In genomic region chr14:54840336-54840735, GRCh38 we compare ENCODE assay signal across 15 cellular contexts.
"Had no signal": no experiment of that assay in that cellular context is flagged by ENCODE, and none has a peak within 500 bp of the region (broad histone marks: within the 10 kb centered on the region; RNA-seq: fewer than 3 reads in every experiment).

No MANE protein-coding gene starts in this region.

- DNase-seq: activated naive CD4-positive, alpha-beta T cell; brain microvascular endothelial cell; cerebellar nuclear complex; dermis blood vessel endothelial cell; endodermal cell; erythroblast; left ventricle myocardium inferior; pancreas; retina; SK-N-SH; stimulated activated naive CD4-positive, alpha-beta T cell; substantia nigra; T-helper 1 cell had no signal

- H3K27me3 ChIP-seq: brain microvascular endothelial cell, pancreas had no signal

- H3K4me1 ChIP-seq: left ventricle myocardium inferior, pancreas had no signal

- H3K36me3 ChIP-seq: brain microvascular endothelial cell, left ventricle myocardium inferior, pancreas had no signal

- H3K9me3 ChIP-seq: left ventricle myocardium inferior, pancreas, SK-N-SH had no signal

- ATAC-seq: WTC11 had no signal

- H3K4me3 ChIP-seq: left ventricle myocardium inferior, pancreas, smooth muscle cell had no signal

- H3K27ac ChIP-seq: brain microvascular endothelial cell, left ventricle myocardium inferior, pancreas had no signal
